ENCODE assay signal across 9 cellular contexts in the genomic region with DNA sequence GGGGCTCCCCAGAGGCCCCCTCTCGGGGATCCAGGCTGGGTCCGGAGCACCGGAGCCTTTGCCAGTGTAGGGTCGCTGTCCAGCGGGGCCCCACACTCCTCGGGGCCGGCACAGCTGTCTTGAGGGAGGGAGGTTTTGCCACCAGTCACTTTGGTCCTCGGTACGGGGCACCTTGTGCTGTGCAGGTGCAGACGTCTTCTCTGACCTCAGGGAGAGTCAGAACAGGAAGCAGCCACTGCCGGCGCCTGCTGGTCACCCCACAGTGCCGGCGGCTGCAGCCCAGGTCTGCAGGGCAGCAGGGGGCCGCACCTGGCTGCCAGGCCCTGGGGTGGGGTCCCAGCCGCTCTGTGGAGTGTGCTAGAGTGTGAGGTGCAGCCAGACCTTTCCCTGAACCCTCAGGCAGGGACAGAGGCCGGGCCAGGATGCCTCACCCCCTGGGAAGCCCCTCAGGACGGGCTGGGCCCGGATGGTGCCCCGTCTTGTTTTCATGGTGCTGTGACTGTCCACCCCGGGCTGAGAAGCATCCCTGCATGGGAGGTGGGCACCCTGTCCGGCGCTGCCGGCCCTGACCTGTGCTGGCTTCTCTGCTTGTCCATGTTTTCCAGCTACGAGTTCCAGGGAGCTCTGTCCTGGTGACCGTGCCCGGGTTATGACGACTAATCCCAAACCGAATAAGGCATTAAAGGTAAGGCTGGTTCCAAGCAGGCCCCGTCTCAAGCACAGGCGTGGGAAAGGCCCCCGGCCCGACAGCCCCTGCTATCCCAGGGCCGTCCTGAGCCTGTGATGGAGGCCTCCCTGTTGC. TPM values are rescaled to one million over a fixed set of nuclear protein-coding genes. Genes with fewer than 3 reads are reported as not detected.
DNase-seq lines count a peak whose midpoint lies in the region; ATAC-seq and TF ChIP-seq lines count a peak whose summit lies in the region.
"Had no signal": no experiment of that assay in that cellular context is flagged by ENCODE, and none has a peak within 500 bp of the region (broad histone marks: within the 10 kb centered on the region; RNA-seq: fewer than 3 reads in every experiment).

No MANE protein-coding gene starts in this region.

- H3K4me3 Mint-ChIP-seq in mesothelial cell of epicardium, result peak overlapping the region; percentile 48

- no peaks in the 10 kb centered on the region for H3K9me3 Mint-ChIP-seq in mesothelial cell of epicardium

- DNase-seq in coronary artery (ENCODE audit: low spot score) (no peak), mesothelial cell of epicardium (ENCODE audit: low spot score in 2 of 2, unreplicated experiment in 2 of 2) (no peak), thoracic aorta (ENCODE audit: low spot score) (no peak), medulla oblongata (ENCODE audit: extremely low spot score) (no peak), NCI-H226 (no peak), T-helper 2 cell (no peak), GM10248 (ENCODE audit: extremely low spot score) (no peak)
- DNase-seq: NCI-H82 had no signal

- peaks cover 5% of the 10 kb centered on the region for H3K36me3 Mint-ChIP-seq in mesothelial cell of epicardium

- peak overlapping the region; percentile 90 for H3K27ac Mint-ChIP-seq in mesothelial cell of epicardium

- CTCF ChIA-PET in GM10248 (lab: Yijun Ruan, JAX), result no interaction called here

- H3K36me3 ChIP-seq in HUES6 (ENCODE audit: control insufficient read depth, insufficient read depth, low read length), result peaks cover 27% of the 10 kb centered on the region
- peaks cover 36% of the 10 kb centered on the region for H3K36me3 ChIP-seq in thoracic aorta

- H3K9me3 ChIP-seq in HUES6 (ENCODE audit: control insufficient read depth, insufficient read depth, low read depth, low read length) (no peaks in the 10 kb centered on the region), thoracic aorta (no peaks in the 10 kb centered on the region)

- no peak for ATAC-seq in thoracic aorta (ENCODE audit: insufficient number of reproducible peaks, low FRiP score, low read depth)

- H3K4me3 ChIP-seq in HUES6 (ENCODE audit: low read depth, low read length) (no peak overlapping the region), coronary artery (peak overlapping the region; percentile 89), thoracic aorta (peak overlapping the region; percentile 78)

- peaks cover 32% of the 10 kb centered on the region for H3K4me1 Mint-ChIP-seq in mesothelial cell of epicardium

- TF ChIP-seq CTCF in coronary artery (IDR thresholded peaks at IDR 0.05), result no peak
- no peak for TF ChIP-seq CTCF in mesothelial cell of epicardium (IDR thresholded peaks at IDR 0.05; ENCODE audit: unreplicated experiment)
- no peak for TF ChIP-seq CTCF in thoracic aorta (IDR thresholded peaks at IDR 0.05)
- no peak for TF ChIP-seq CTCF in GM10248 (IDR thresholded peaks at IDR 0.05; ENCODE audit: control extremely low read depth, extremely low read depth, low read depth, missing control alignments)

- no peaks in the 10 kb centered on the region; the same call in 1 of the 2 replicates for H3K27me3 ChIP-seq in HUES6 (ENCODE audit: control insufficient read depth, insufficient read depth, low read length)
- no peaks in the 10 kb centered on the region for H3K27me3 ChIP-seq in thoracic aorta (replicated peaks; ENCODE audit: insufficient read depth)

- POLR2A ChIA-PET in GM10248 (lab: Yijun Ruan, JAX), result no interaction called here

- H3K4me1 ChIP-seq in HUES6 (ENCODE audit: control insufficient read depth, insufficient read depth, low read length), result peaks cover 37% of the 10 kb centered on the region
- peaks cover 11 to 50% of the 10 kb centered on the region in 2 donors for H3K4me1 ChIP-seq in thoracic aorta (ENCODE audit: control insufficient read depth in 1 of 2, low read depth in 2 of 2)

- H3K27ac ChIP-seq in HUES6 (ENCODE audit: low read depth, low read length) (peak overlapping the region; percentile 8; the same call in 1 of the 2 replicates), coronary artery (peak overlapping the region; percentile 99 to 100), thoracic aorta (peak overlapping the region; percentile 97 to 99)

- no peaks in the 10 kb centered on the region for H3K27me3 Mint-ChIP-seq in mesothelial cell of epicardium (ENCODE audit: low read depth)

- H3K9ac ChIP-seq in HUES6 (ENCODE audit: low read length), result no peak overlapping the region

RNA-seq across cellular contexts. Expression of a gene that starts 8.2 kb away (rescaled TPM):
- total RNA-seq in mesothelial cell of epicardium, result 46.0 to 47.7 TPM (median 46.5 TPM) in 3 replicates
- 100 to 1,000 TPM; 111 to 161 TPM for total RNA-seq in thoracic aorta

RNA-seq across cellular contexts. Expression of a gene that starts 17.3 kb away (rescaled TPM):
- 4.3 to 5.0 TPM (median 5.0 TPM) in 3 replicates for total RNA-seq in mesothelial cell of epicardium
- total RNA-seq in thoracic aorta, result 1 to 10 TPM in 1 of 2 donors, not detected in 1; 1.5 TPM

RNA-seq across cellular contexts. Expression of a gene that starts 31.1 kb away (rescaled TPM):
- total RNA-seq in mesothelial cell of epicardium (27.0 to 32.5 TPM (median 31.0 TPM) in 3 replicates), thoracic aorta (10 to 100 TPM; 30.9 to 40.4 TPM)

RNA-seq across cellular contexts. Expression of a gene that starts 34.6 kb away (rescaled TPM):
- total RNA-seq in mesothelial cell of epicardium (141 to 163 TPM (median 149 TPM) in 3 replicates), thoracic aorta (10 to 100 TPM; 59.8 to 89.6 TPM)

Comparison
In these comparisons a context has a peak if more than half of its experiments do, and no peak if none do; other contexts are left out.
1. H3K27ac ChIP-seq: peak in every context shown above with its lines; median percentile 100 in coronary artery; 98 in thoracic aorta; 8 in HUES6.